Comparison of ENCODE assay signal across 10 cellular contexts in genomic region chr15:42107483-42107882, GRCh38. TPM values are rescaled to one million over a fixed set of nuclear protein-coding genes. Genes with fewer than 3 reads are reported as not detected.
DNase-seq lines count a peak whose midpoint lies in the region; TF ChIP-seq lines count a peak whose summit lies in the region.
"Had no signal": no experiment of that assay in that cellular context is flagged by ENCODE, and none has a peak within 500 bp of the region (broad histone marks: within the 10 kb centered on the region; RNA-seq: fewer than 3 reads in every experiment).

No MANE protein-coding gene starts in this region.

- TF ChIP-seq CTCF in tibial nerve (IDR thresholded peaks at IDR 0.05) (no peak), suprapubic skin (IDR thresholded peaks at IDR 0.05) (no peak), HFFc6 (IDR thresholded peaks at IDR 0.05) (no peak)

- no peaks in the 10 kb centered on the region for H3K36me3 ChIP-seq in mucosa of rectum (ENCODE audit: control insufficient read depth in 2 of 2, insufficient read depth in 2 of 2, low read length in 2 of 2)
- H3K36me3 ChIP-seq in tibial nerve = no peaks in the 10 kb centered on the region
- no peaks in the 10 kb centered on the region for H3K36me3 ChIP-seq in suprapubic skin

- no peaks in the 10 kb centered on the region for H3K9me3 ChIP-seq in mucosa of rectum (ENCODE audit: control insufficient read depth in 2 of 2, low read length in 2 of 2)
- H3K9me3 ChIP-seq in tibial nerve = peaks cover 0 to 3% (median 0%) of the 10 kb centered on the region in 4 donors
- H3K9me3 ChIP-seq in suprapubic skin = no peaks in the 10 kb centered on the region

- H3K9ac ChIP-seq in mucosa of rectum (ENCODE audit: low read depth in 1 of 2, low read length in 2 of 2) = peak overlapping the region in 1 of 2 donors; percentile 17

- H3K4me1 ChIP-seq in mucosa of rectum (ENCODE audit: control insufficient read depth in 2 of 2, insufficient read depth in 2 of 2, low read length in 2 of 2) (peaks cover 12 to 21% of the 10 kb centered on the region in 2 donors), tibial nerve (peaks cover 0 to 6% (median 0%) of the 10 kb centered on the region in 4 donors), suprapubic skin (peaks cover 12% of the 10 kb centered on the region)

- H3K4me3 ChIP-seq in mucosa of rectum (ENCODE audit: low read length in 2 of 2) = peak overlapping the region; percentile 37 to 38
- H3K4me3 ChIP-seq in tibial nerve = no peak overlapping the region
- H3K4me3 ChIP-seq in suprapubic skin = no peak overlapping the region

- WGBS in tibial nerve, 2 donors = 53 to 55% methylated on average over 8 of the region's 8 CpGs
- WGBS in suprapubic skin = 12% methylated on average over 8 of the region's 8 CpGs

- no peaks in the 10 kb centered on the region for H3K36me3 Mint-ChIP-seq in HFFc6 (ENCODE audit: low read depth)

- H3K27me3 Mint-ChIP-seq in HFFc6 (ENCODE audit: insufficient read depth) = peaks cover 42% of the 10 kb centered on the region

- peaks cover 7% of the 10 kb centered on the region; the same call in 1 of the 2 replicates for H3K9me3 Mint-ChIP-seq in HFFc6

- DNase-seq in DMS153 treated with DMSO at 0.1 percent for 48 hours (lab: John Stamatoyannopoulos, UW; ENCODE audit: unreplicated experiment) = peak; percentile 12
- DNase-seq in LoVo (ENCODE audit: low spot score) = peak; percentile 90
- DNase-seq in SW480 (ENCODE audit: low spot score) = peak; percentile 92
- no peak for DNase-seq in tibial nerve (ENCODE audit: low spot score in 2 of 2)
- no peak for DNase-seq in AG08396 (ENCODE audit: low spot score)
- DNase-seq in suprapubic skin (ENCODE audit: low spot score in 2 of 2) = no peak
- DNase-seq in HFFc6 = no peak
- DNase-seq: islet precursor cell had no signal

- no peak for TF ChIP-seq POLR2A in tibial nerve (IDR thresholded peaks at IDR 0.05)
- TF ChIP-seq POLR2A in suprapubic skin (IDR thresholded peaks at IDR 0.05) = no peak

- no peak overlapping the region for H3K4me3 Mint-ChIP-seq in HFFc6

- H3K27ac ChIP-seq in mucosa of rectum (ENCODE audit: low read depth in 2 of 2, low read length in 2 of 2) (peak overlapping the region; percentile 50 to 77), tibial nerve (no peak overlapping the region), suprapubic skin (no peak overlapping the region)

- H3K4me1 Mint-ChIP-seq in HFFc6 (ENCODE audit: low read depth) = peaks cover 3% of the 10 kb centered on the region

- no peak for TF ChIP-seq EP300 in tibial nerve (IDR thresholded peaks at IDR 0.05)
- TF ChIP-seq EP300 in suprapubic skin (IDR thresholded peaks at IDR 0.05) = no peak

- no peak overlapping the region for H3K27ac Mint-ChIP-seq in HFFc6

- no peaks in the 10 kb centered on the region for H3K27me3 ChIP-seq in mucosa of rectum (ENCODE audit: control insufficient read depth in 2 of 2, insufficient read depth in 2 of 2, low read length in 2 of 2)
- H3K27me3 ChIP-seq in tibial nerve = no peaks in the 10 kb centered on the region
- H3K27me3 ChIP-seq in suprapubic skin = no peaks in the 10 kb centered on the region

RNA-seq across cellular contexts. Expression of gene PLA2G4D, which starts 13.1 kb away (rescaled TPM):
- total RNA-seq in tibial nerve (not detected), suprapubic skin (10 to 100 TPM; 15.0 to 29.6 (median 24.4) TPM)
- not detected for total RNA-seq in HFFc6 (2021; fragmentation: NEBNext Ultra II Directional; extraction: Animal tissue kit (Norgen Biotek cat#: 25700))

RNA-seq across cellular contexts. Expression of gene PLA2G4F, which starts 49.0 kb away (rescaled TPM):
- total RNA-seq in tibial nerve (not detected), suprapubic skin (100 to 1,000 TPM; 209 to 311 (median 246) TPM)
- not detected for total RNA-seq in HFFc6 (2021; fragmentation: NEBNext Ultra II Directional; extraction: Animal tissue kit (Norgen Biotek cat#: 25700))
- total RNA-seq: M059J had no signal

Comparison
In these comparisons a context has a peak if more than half of its experiments do, and no peak if none do; other contexts are left out.
1. DNase-seq: peak in DMS153 treated with DMSO at 0.1 percent for 48 hours (single experiment), LoVo (single experiment) and SW480 (single experiment); none in tibial nerve (0 of 2), AG08396 (single experiment), suprapubic skin (0 of 2) and HFFc6 (single experiment).
2. H3K27ac ChIP-seq: peak in mucosa of rectum (2 of 2); none in tibial nerve (0 of 4) and suprapubic skin (single experiment).
3. H3K4me3 ChIP-seq: peak in mucosa of rectum (2 of 2); none in tibial nerve (0 of 4) and suprapubic skin (single experiment).
4. RNA of gene PLA2G4D, which starts 13.1 kb away (total RNA-seq): 15.0 to 29.6 TPM in suprapubic skin; not detected in tibial nerve and not detected in HFFc6; every median in the first group is over 10 times any median in the second.
5. RNA of gene PLA2G4F, which starts 49.0 kb away (total RNA-seq): 209 to 311 TPM in suprapubic skin; not detected in tibial nerve and not detected in HFFc6; every median in the first group is over 100 times any median in the second.